ENCODE assay signal across 1 cellular context in genomic region chr6:122754191-122754731, GRCh38.
TF ChIP-seq lines count a peak whose summit lies in the region.

No MANE protein-coding gene starts in this region.

TF ChIP-seq in H1, 55 proteins besides CTCF, POLR2A, EP300 and RAD21:
- TF ChIP-seq POU5F1 (IDR thresholded peaks at IDR 0.05; ENCODE audit: low read depth, low read length) (no peak), TCF12 (IDR thresholded peaks at IDR 0.05; ENCODE audit: low read depth, low read length) (no peak), BCL11A (IDR thresholded peaks at IDR 0.05; ENCODE audit: low read depth in 2 of 2, low read length in 2 of 2) (no peak), ASH2L (IDR thresholded peaks at IDR 0.05; ENCODE audit: low read length) (no peak), RFX5 (IDR thresholded peaks at IDR 0.05; ENCODE audit: borderline replicate concordance, low read depth, low read length) (no peak), TAF7 (optimal IDR thresholded peaks at IDR 0.05; ENCODE audit: borderline replicate concordance, low read depth, low read length) (no peak), CBX8 (IDR thresholded peaks at IDR 0.05; ENCODE audit: borderline replicate concordance, low read depth, low read length) (no peak), CBX5 (IDR thresholded peaks at IDR 0.05; ENCODE audit: low read depth, low read length) (no peak), HDAC6 (IDR thresholded peaks at IDR 0.05; ENCODE audit: low read depth, low read length) (no peak), CTBP2 (IDR thresholded peaks at IDR 0.05; ENCODE audit: borderline replicate concordance, insufficient read depth, insufficient read length, low read length) (no peak), PHF8 (conservative IDR thresholded peaks at IDR 0.05; ENCODE audit: low read depth, low read length) (no peak), POLR2AphosphoS5 (IDR thresholded peaks at IDR 0.05; ENCODE audit: low read depth, low read length) (no peak), SIN3A (conservative IDR thresholded peaks at IDR 0.05 in 1 of 2, IDR thresholded peaks at IDR 0.05 in 1 of 2; ENCODE audit: low read depth in 1 of 2, low read length in 2 of 2) (no peak)
- TF ChIP-seq, protein P1, sequence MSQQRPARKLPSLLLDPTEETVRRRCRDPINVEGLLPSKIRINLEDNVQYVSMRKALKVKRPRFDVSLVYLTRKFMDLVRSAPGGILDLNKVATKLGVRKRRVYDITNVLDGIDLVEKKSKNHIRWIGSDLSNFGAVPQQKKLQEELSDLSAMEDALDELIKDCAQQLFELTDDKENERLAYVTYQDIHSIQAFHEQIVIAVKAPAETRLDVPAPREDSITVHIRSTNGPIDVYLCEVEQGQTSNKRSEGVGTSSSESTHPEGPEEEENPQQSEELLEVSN (IDR thresholded peaks at IDR 0.05), result no peak
- TF ChIP-seq, protein P2, sequence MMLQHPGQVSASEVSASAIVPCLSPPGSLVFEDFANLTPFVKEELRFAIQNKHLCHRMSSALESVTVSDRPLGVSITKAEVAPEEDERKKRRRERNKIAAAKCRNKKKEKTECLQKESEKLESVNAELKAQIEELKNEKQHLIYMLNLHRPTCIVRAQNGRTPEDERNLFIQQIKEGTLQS (IDR thresholded peaks at IDR 0.05; ENCODE audit: insufficient read depth, low read depth, low read length), result no peak
- TF ChIP-seq, protein P3, sequence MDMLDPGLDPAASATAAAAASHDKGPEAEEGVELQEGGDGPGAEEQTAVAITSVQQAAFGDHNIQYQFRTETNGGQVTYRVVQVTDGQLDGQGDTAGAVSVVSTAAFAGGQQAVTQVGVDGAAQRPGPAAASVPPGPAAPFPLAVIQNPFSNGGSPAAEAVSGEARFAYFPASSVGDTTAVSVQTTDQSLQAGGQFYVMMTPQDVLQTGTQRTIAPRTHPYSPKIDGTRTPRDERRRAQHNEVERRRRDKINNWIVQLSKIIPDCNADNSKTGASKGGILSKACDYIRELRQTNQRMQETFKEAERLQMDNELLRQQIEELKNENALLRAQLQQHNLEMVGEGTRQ (IDR thresholded peaks at IDR 0.05; ENCODE audit: low read length), result no peak
